In genomic region chr10:63520463-63521388, GRCh38 we compare ENCODE assay signal across 1 cellular context.
TF ChIP-seq lines count a peak whose summit lies in the region.

No MANE protein-coding gene starts in this region.

TF ChIP-seq in IMR-90, 13 proteins besides CTCF, POLR2A, EP300 and RAD21 (continued from another document):
- TF ChIP-seq MXI1 (IDR thresholded peaks at IDR 0.05; ENCODE audit: borderline replicate concordance, low read depth, low read length), result 0 out of 2 replicates have a peak, but pooled peaks have one; percentile 4
TF ChIP-seq in IMR-90: peak in this region for 1.
